2 cellular contexts compared by ENCODE assay signal in the genomic region with DNA sequence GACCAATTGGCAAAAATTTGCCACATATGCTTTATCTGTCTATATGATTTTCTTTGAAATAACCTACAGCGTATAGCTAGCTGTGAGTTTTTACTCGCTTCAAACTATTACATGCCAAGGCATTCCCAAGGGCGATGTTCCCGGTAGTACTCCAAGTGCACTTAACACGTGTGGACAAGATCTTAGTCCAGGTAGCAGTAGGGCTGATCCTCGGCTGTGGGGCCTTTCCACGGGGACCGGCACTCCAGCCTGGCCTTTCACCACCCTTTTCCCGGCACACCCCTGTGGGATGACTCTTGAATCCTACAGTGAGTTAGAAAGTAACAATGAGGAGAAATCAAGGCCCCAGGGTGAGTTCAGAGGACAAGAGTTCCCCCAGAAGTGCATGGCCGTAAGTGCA.
TF ChIP-seq lines count a peak whose summit lies in the region.

No MANE protein-coding gene starts in this region.

TF ChIP-seq in GM23338, 12 proteins besides CTCF, POLR2A, EP300 and RAD21 (continued from another document):
- TF ChIP-seq, protein P1, sequence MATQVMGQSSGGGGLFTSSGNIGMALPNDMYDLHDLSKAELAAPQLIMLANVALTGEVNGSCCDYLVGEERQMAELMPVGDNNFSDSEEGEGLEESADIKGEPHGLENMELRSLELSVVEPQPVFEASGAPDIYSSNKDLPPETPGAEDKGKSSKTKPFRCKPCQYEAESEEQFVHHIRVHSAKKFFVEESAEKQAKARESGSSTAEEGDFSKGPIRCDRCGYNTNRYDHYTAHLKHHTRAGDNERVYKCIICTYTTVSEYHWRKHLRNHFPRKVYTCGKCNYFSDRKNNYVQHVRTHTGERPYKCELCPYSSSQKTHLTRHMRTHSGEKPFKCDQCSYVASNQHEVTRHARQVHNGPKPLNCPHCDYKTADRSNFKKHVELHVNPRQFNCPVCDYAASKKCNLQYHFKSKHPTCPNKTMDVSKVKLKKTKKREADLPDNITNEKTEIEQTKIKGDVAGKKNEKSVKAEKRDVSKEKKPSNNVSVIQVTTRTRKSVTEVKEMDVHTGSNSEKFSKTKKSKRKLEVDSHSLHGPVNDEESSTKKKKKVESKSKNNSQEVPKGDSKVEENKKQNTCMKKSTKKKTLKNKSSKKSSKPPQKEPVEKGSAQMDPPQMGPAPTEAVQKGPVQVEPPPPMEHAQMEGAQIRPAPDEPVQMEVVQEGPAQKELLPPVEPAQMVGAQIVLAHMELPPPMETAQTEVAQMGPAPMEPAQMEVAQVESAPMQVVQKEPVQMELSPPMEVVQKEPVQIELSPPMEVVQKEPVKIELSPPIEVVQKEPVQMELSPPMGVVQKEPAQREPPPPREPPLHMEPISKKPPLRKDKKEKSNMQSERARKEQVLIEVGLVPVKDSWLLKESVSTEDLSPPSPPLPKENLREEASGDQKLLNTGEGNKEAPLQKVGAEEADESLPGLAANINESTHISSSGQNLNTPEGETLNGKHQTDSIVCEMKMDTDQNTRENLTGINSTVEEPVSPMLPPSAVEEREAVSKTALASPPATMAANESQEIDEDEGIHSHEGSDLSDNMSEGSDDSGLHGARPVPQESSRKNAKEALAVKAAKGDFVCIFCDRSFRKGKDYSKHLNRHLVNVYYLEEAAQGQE (IDR thresholded peaks at IDR 0.05; ENCODE audit: unreplicated experiment): no peak
- TF ChIP-seq JUNB (IDR thresholded peaks at IDR 0.05; ENCODE audit: unreplicated experiment): no peak
- TF ChIP-seq ZNF331 (CRISPR knock-in tag; IDR thresholded peaks at IDR 0.05; ENCODE audit: low read depth): no peak
- TF ChIP-seq, protein P2, sequence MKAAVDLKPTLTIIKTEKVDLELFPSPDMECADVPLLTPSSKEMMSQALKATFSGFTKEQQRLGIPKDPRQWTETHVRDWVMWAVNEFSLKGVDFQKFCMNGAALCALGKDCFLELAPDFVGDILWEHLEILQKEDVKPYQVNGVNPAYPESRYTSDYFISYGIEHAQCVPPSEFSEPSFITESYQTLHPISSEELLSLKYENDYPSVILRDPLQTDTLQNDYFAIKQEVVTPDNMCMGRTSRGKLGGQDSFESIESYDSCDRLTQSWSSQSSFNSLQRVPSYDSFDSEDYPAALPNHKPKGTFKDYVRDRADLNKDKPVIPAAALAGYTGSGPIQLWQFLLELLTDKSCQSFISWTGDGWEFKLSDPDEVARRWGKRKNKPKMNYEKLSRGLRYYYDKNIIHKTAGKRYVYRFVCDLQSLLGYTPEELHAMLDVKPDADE (IDR thresholded peaks at IDR 0.05): no peak
- TF ChIP-seq, protein P3, sequence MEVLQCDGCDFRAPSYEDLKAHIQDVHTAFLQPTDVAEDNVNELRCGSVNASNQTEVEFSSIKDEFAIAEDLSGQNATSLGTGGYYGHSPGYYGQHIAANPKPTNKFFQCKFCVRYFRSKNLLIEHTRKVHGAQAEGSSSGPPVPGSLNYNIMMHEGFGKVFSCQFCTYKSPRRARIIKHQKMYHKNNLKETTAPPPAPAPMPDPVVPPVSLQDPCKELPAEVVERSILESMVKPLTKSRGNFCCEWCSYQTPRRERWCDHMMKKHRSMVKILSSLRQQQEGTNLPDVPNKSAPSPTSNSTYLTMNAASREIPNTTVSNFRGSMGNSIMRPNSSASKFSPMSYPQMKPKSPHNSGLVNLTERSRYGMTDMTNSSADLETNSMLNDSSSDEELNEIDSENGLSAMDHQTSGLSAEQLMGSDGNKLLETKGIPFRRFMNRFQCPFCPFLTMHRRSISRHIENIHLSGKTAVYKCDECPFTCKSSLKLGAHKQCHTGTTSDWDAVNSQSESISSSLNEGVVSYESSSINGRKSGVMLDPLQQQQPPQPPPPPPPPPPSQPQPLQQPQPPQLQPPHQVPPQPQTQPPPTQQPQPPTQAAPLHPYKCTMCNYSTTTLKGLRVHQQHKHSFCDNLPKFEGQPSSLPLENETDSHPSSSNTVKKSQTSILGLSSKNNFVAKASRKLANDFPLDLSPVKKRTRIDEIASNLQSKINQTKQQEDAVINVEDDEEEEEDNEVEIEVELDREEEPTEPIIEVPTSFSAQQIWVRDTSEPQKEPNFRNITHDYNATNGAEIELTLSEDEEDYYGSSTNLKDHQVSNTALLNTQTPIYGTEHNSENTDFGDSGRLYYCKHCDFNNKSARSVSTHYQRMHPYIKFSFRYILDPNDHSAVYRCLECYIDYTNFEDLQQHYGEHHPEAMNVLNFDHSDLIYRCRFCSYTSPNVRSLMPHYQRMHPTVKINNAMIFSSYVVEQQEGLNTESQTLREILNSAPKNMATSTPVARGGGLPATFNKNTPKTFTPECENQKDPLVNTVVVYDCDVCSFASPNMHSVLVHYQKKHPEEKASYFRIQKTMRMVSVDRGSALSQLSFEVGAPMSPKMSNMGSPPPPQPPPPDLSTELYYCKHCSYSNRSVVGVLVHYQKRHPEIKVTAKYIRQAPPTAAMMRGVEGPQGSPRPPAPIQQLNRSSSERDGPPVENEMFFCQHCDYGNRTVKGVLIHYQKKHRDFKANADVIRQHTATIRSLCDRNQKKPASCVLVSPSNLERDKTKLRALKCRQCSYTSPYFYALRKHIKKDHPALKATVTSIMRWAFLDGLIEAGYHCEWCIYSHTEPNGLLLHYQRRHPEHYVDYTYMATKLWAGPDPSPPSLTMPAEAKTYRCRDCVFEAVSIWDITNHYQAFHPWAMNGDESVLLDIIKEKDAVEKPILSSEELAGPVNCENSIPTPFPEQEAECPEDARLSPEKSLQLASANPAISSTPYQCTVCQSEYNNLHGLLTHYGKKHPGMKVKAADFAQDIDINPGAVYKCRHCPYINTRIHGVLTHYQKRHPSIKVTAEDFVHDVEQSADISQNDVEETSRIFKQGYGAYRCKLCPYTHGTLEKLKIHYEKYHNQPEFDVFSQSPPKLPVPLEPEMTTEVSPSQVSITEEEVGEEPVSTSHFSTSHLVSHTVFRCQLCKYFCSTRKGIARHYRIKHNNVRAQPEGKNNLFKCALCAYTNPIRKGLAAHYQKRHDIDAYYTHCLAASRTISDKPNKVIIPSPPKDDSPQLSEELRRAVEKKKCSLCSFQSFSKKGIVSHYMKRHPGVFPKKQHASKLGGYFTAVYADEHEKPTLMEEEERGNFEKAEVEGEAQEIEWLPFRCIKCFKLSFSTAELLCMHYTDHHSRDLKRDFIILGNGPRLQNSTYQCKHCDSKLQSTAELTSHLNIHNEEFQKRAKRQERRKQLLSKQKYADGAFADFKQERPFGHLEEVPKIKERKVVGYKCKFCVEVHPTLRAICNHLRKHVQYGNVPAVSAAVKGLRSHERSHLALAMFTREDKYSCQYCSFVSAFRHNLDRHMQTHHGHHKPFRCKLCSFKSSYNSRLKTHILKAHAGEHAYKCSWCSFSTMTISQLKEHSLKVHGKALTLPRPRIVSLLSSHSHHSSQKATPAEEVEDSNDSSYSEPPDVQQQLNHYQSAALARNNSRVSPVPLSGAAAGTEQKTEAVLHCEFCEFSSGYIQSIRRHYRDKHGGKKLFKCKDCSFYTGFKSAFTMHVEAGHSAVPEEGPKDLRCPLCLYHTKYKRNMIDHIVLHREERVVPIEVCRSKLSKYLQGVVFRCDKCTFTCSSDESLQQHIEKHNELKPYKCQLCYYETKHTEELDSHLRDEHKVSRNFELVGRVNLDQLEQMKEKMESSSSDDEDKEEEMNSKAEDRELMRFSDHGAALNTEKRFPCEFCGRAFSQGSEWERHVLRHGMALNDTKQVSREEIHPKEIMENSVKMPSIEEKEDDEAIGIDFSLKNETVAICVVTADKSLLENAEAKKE (CRISPR knock-in tag; IDR thresholded peaks at IDR 0.05): no peak
- TF ChIP-seq NANOG (IDR thresholded peaks at IDR 0.05; ENCODE audit: borderline replicate concordance): no peak
- TF ChIP-seq POLR2AphosphoS5 (IDR thresholded peaks at IDR 0.05; ENCODE audit: low read depth): no peak
- no peak for TF ChIP-seq STAT1 (IDR thresholded peaks at IDR 0.05; ENCODE audit: unreplicated experiment)
- TF ChIP-seq CREB1 (CRISPR knock-in tag; IDR thresholded peaks at IDR 0.05; ENCODE audit: low read depth): no peak
TF ChIP-seq in GM23338: peak in this region for 0.

TF ChIP-seq in WTC11, 78 proteins besides CTCF, POLR2A, EP300 and RAD21 (continued from another document):
- no peak for TF ChIP-seq SP1 (CRISPR knock-in tag; conservative IDR thresholded peaks at IDR 0.05)
- TF ChIP-seq, protein P4, sequence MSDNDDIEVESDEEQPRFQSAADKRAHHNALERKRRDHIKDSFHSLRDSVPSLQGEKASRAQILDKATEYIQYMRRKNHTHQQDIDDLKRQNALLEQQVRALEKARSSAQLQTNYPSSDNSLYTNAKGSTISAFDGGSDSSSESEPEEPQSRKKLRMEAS (CRISPR knock-in tag; IDR thresholded peaks at IDR 0.05): no peak
- TF ChIP-seq, protein P5, sequence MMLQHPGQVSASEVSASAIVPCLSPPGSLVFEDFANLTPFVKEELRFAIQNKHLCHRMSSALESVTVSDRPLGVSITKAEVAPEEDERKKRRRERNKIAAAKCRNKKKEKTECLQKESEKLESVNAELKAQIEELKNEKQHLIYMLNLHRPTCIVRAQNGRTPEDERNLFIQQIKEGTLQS (CRISPR knock-in tag; conservative IDR thresholded peaks at IDR 0.05): no peak
- TF ChIP-seq, protein P6, sequence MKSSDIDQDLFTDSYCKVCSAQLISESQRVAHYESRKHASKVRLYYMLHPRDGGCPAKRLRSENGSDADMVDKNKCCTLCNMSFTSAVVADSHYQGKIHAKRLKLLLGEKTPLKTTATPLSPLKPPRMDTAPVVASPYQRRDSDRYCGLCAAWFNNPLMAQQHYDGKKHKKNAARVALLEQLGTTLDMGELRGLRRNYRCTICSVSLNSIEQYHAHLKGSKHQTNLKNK (CRISPR knock-in tag; IDR thresholded peaks at IDR 0.05): no peak
- TF ChIP-seq, protein P7, sequence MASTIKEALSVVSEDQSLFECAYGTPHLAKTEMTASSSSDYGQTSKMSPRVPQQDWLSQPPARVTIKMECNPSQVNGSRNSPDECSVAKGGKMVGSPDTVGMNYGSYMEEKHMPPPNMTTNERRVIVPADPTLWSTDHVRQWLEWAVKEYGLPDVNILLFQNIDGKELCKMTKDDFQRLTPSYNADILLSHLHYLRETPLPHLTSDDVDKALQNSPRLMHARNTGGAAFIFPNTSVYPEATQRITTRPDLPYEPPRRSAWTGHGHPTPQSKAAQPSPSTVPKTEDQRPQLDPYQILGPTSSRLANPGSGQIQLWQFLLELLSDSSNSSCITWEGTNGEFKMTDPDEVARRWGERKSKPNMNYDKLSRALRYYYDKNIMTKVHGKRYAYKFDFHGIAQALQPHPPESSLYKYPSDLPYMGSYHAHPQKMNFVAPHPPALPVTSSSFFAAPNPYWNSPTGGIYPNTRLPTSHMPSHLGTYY (CRISPR knock-in tag; IDR thresholded peaks at IDR 0.05): no peak
- TF ChIP-seq JUN (CRISPR knock-in tag; IDR thresholded peaks at IDR 0.05): no peak
- TF ChIP-seq, protein P8, sequence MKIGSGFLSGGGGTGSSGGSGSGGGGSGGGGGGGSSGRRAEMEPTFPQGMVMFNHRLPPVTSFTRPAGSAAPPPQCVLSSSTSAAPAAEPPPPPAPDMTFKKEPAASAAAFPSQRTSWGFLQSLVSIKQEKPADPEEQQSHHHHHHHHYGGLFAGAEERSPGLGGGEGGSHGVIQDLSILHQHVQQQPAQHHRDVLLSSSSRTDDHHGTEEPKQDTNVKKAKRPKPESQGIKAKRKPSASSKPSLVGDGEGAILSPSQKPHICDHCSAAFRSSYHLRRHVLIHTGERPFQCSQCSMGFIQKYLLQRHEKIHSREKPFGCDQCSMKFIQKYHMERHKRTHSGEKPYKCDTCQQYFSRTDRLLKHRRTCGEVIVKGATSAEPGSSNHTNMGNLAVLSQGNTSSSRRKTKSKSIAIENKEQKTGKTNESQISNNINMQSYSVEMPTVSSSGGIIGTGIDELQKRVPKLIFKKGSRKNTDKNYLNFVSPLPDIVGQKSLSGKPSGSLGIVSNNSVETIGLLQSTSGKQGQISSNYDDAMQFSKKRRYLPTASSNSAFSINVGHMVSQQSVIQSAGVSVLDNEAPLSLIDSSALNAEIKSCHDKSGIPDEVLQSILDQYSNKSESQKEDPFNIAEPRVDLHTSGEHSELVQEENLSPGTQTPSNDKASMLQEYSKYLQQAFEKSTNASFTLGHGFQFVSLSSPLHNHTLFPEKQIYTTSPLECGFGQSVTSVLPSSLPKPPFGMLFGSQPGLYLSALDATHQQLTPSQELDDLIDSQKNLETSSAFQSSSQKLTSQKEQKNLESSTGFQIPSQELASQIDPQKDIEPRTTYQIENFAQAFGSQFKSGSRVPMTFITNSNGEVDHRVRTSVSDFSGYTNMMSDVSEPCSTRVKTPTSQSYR (CRISPR knock-in tag; IDR thresholded peaks at IDR 0.05): no peak
- TF ChIP-seq ZNF263 (CRISPR knock-in tag; IDR thresholded peaks at IDR 0.05; ENCODE audit: low read depth): no peak
- TF ChIP-seq, protein P9, sequence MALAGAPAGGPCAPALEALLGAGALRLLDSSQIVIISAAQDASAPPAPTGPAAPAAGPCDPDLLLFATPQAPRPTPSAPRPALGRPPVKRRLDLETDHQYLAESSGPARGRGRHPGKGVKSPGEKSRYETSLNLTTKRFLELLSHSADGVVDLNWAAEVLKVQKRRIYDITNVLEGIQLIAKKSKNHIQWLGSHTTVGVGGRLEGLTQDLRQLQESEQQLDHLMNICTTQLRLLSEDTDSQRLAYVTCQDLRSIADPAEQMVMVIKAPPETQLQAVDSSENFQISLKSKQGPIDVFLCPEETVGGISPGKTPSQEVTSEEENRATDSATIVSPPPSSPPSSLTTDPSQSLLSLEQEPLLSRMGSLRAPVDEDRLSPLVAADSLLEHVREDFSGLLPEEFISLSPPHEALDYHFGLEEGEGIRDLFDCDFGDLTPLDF (CRISPR knock-in tag; IDR thresholded peaks at IDR 0.05): no peak
- no peak for TF ChIP-seq PRRX2 (CRISPR knock-in tag; IDR thresholded peaks at IDR 0.05)
- TF ChIP-seq FOXP1 (CRISPR knock-in tag; IDR thresholded peaks at IDR 0.05; ENCODE audit: borderline replicate concordance): no peak
- TF ChIP-seq, protein P10, sequence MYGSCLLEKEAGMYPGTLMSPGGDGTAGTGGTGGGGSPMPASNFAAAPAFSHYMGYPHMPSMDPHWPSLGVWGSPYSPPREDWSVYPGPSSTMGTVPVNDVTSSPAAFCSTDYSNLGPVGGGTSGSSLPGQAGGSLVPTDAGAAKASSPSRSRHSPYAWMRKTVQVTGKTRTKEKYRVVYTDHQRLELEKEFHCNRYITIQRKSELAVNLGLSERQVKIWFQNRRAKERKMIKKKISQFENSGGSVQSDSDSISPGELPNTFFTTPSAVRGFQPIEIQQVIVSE (CRISPR knock-in tag; IDR thresholded peaks at IDR 0.05; ENCODE audit: borderline replicate concordance): no peak
- TF ChIP-seq, protein P11, sequence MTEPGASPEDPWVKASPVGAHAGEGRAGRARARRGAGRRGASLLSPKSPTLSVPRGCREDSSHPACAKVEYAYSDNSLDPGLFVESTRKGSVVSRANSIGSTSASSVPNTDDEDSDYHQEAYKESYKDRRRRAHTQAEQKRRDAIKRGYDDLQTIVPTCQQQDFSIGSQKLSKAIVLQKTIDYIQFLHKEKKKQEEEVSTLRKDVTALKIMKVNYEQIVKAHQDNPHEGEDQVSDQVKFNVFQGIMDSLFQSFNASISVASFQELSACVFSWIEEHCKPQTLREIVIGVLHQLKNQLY (CRISPR knock-in tag; IDR thresholded peaks at IDR 0.05): no peak
